ENCODE assay signal across 8 cellular contexts in genomic region chr19:40445006-40445312, GRCh38. TPM values are rescaled to one million over a fixed set of nuclear protein-coding genes. Genes with fewer than 3 reads are reported as not detected.
DNase-seq lines count a peak whose midpoint lies in the region; ATAC-seq and TF ChIP-seq lines count a peak whose summit lies in the region.

No MANE protein-coding gene starts in this region.

- peaks cover 18% of the 10 kb centered on the region for H3K4me1 ChIP-seq in Loucy (ENCODE audit: insufficient read depth, low read length, poor library complexity, severe bottlenecking)

- peak overlapping the region in 57 of 59 donors; percentile 25 to 99 (median 97) for H3K27ac ChIP-seq in dorsolateral prefrontal cortex

- TF ChIP-seq CTCF in BJ (IDR thresholded peaks at IDR 0.05; ENCODE audit: insufficient read depth, low read depth, low read length) (no peak), Loucy (conservative IDR thresholded peaks at IDR 0.05; ENCODE audit: low read length) (no peak), dorsolateral prefrontal cortex (IDR thresholded peaks at IDR 0.05 in 54 of 56, conservative IDR thresholded peaks at IDR 0.05 in 2 of 56; ENCODE audit: low read depth in 1 of 56, partially characterized antibody in 56 of 56) (peak in 1 of 56 donors; percentile 6)

- POLR2A ChIA-PET in BJ (lab: Charles Lee): no interaction called here

- peak overlapping the region; percentile 99 for H3K4me3 Mint-ChIP-seq in natural killer cell treated with Interleukin-12 subunit alpha and Interleukin-12 subunit beta and Interleukin-15 and Interleukin-18, amount 100 ng/mL, for 72 hours

- H3K36me3 Mint-ChIP-seq in natural killer cell treated with Interleukin-12 subunit alpha and Interleukin-12 subunit beta and Interleukin-15 and Interleukin-18, amount 100 ng/mL, for 72 hours: peaks cover 5% of the 10 kb centered on the region

- H2AFZ ChIP-seq in Loucy (ENCODE audit: low read length): peak overlapping the region; percentile 98

- CTCF ChIA-PET in BJ (lab: Yijun Ruan, JAX): interaction anchor here (0.8 kb wide), 1 partner anchor 11 kb away, joined by 5 read pairs; no protein-coding TSS in a partner anchor

- no peak for TF ChIP-seq POLR2A in GM18505 (IDR thresholded peaks at IDR 0.05; ENCODE audit: borderline replicate concordance, extremely low read depth, insufficient read depth, insufficient read length)

- peak overlapping the region; percentile 97 for H3K4me3 ChIP-seq in BJ (ENCODE audit: low read depth, low read length)
- peak overlapping the region; percentile 87 for H3K4me3 ChIP-seq in Loucy (ENCODE audit: low read length, poor library complexity, severe bottlenecking)
- H3K4me3 ChIP-seq in dorsolateral prefrontal cortex: peak overlapping the region; percentile 50 to 94 (median 83)

- H3K4me1 Mint-ChIP-seq in natural killer cell treated with Interleukin-12 subunit alpha and Interleukin-12 subunit beta and Interleukin-15 and Interleukin-18, amount 100 ng/mL, for 72 hours (ENCODE audit: low read depth in 2 of 2): peaks cover 12 to 22% of the 10 kb centered on the region in 2 donors

- peak overlapping the region; percentile 85 to 90 for H3K27ac Mint-ChIP-seq in natural killer cell treated with Interleukin-12 subunit alpha and Interleukin-12 subunit beta and Interleukin-15 and Interleukin-18, amount 100 ng/mL, for 72 hours

- H4K20me1 ChIP-seq in Loucy (ENCODE audit: insufficient read depth, low read length, poor library complexity, severe bottlenecking): peaks cover 19% of the 10 kb centered on the region

- peaks cover 19% of the 10 kb centered on the region for H3K79me2 ChIP-seq in Loucy (ENCODE audit: insufficient read depth, low read length)

- no peaks in the 10 kb centered on the region for H3K27me3 Mint-ChIP-seq in natural killer cell treated with Interleukin-12 subunit alpha and Interleukin-12 subunit beta and Interleukin-15 and Interleukin-18, amount 100 ng/mL, for 72 hours

- DNase-seq in BJ (ENCODE audit: low read depth): no peak
- DNase-seq in dorsolateral prefrontal cortex: no peak
- DNase-seq in natural killer cell treated with Interleukin-12 subunit alpha and Interleukin-12 subunit beta and Interleukin-15 and Interleukin-18, amount 100 ng/mL, for 72 hours (ENCODE audit: low spot score): no peak
- no peak for DNase-seq in stimulated activated CD4-positive, alpha-beta T cell treated with anti-CD3 and anti-CD28 coated beads, Interleukin-4, amount 100 ng/mL, for 4 hours
- no peak for DNase-seq in NCI-H1436 (lab: John Stamatoyannopoulos, UW)

- H3K9me2 ChIP-seq in Loucy (replicated peaks; ENCODE audit: low read depth, low read length): no peaks in the 10 kb centered on the region

- intact Hi-C loops in dorsolateral prefrontal cortex (cut with DNase I): loop anchor here (10.0 kb wide), 2 partner anchors 160 to 1510 kb away; partner anchors contain the start of genes AKT2 (in 1 of the 2) and RABAC1 (in 1 of the 2)

- H3F3A ChIP-seq in Loucy (ENCODE audit: low read depth): no peaks in the 10 kb centered on the region

- no peaks in the 10 kb centered on the region for H3K9me3 ChIP-seq in Loucy (ENCODE audit: insufficient read depth, low read depth, low read length)

- peak overlapping the region; percentile 94 for H3K9ac ChIP-seq in Loucy (ENCODE audit: low read depth, low read length, poor library complexity, severe bottlenecking)

- peaks cover 13% of the 10 kb centered on the region for H3K36me3 ChIP-seq in BJ (ENCODE audit: control insufficient read depth, insufficient read depth, low read length)
- H3K36me3 ChIP-seq in Loucy (ENCODE audit: insufficient read depth, low read length): peaks cover 12% of the 10 kb centered on the region; the same call in 1 of the 2 replicates

- ATAC-seq in natural killer cell treated with Interleukin-12 subunit alpha and Interleukin-12 subunit beta and Interleukin-15 and Interleukin-18, amount 100 ng/mL, for 72 hours: no peak
- no peak for ATAC-seq in GM18505 (IDR thresholded peaks at IDR 0.05; ENCODE audit: unreplicated experiment)
- ATAC-seq in GM18498 (IDR thresholded peaks at IDR 0.05; ENCODE audit: unreplicated experiment): no peak

- H3K4me2 ChIP-seq in Loucy (ENCODE audit: low read depth, low read length, poor library complexity, severe bottlenecking): peak overlapping the region; percentile 96

- H3K9me3 Mint-ChIP-seq in natural killer cell treated with Interleukin-12 subunit alpha and Interleukin-12 subunit beta and Interleukin-15 and Interleukin-18, amount 100 ng/mL, for 72 hours: no peaks in the 10 kb centered on the region

- H3K27me3 ChIP-seq in BJ (ENCODE audit: control insufficient read depth, insufficient read depth, low read length): no peaks in the 10 kb centered on the region
- no peaks in the 10 kb centered on the region for H3K27me3 ChIP-seq in Loucy (ENCODE audit: insufficient read depth, low read length, poor library complexity, severe bottlenecking)
- no peaks in the 10 kb centered on the region for H3K27me3 ChIP-seq in dorsolateral prefrontal cortex

RNA-seq across cellular contexts. Expression of gene SERTAD3, which starts 0.8 kb away (rescaled TPM):
- 20.1 and 22.3 TPM in 2 replicates for polyA plus RNA-seq in BJ (2011; rRNA removed)
- 29.3 and 42.9 TPM in 2 replicates for polyA minus RNA-seq in BJ (2011; rRNA and poly(A)+ RNA removed)
- total RNA-seq in dorsolateral prefrontal cortex: 10 to 100 TPM in 59 of 120 experiments, 1 to 10 TPM in 61; 3.5 to 29.8 (median 9.8) TPM
- total RNA-seq in natural killer cell treated with Interleukin-12 subunit alpha and Interleukin-12 subunit beta and Interleukin-15 and Interleukin-18, amount 100 ng/mL, for 72 hours: 10 to 100 TPM; 12.8 to 13.2 TPM

RNA-seq across cellular contexts. Expression of gene SERTAD1, which starts 19.2 kb away (rescaled TPM):
- polyA plus RNA-seq in BJ (2011; rRNA removed): 14.5 and 21.9 TPM in 2 replicates
- 3.5 and 4.2 TPM in 2 replicates for polyA minus RNA-seq in BJ (2011; rRNA and poly(A)+ RNA removed)
- total RNA-seq in dorsolateral prefrontal cortex: 10 to 100 TPM in 13 of 120 experiments, 1 to 10 TPM in 107; 2.3 to 23.0 (median 5.5) TPM
- total RNA-seq in natural killer cell treated with Interleukin-12 subunit alpha and Interleukin-12 subunit beta and Interleukin-15 and Interleukin-18, amount 100 ng/mL, for 72 hours: 10 to 100 TPM; 11.2 to 21.5 TPM

RNA-seq across cellular contexts. Expression of gene BLVRB, which starts 20.6 kb away (rescaled TPM):
- 41.5 and 71.4 TPM in 2 replicates for polyA plus RNA-seq in BJ (2011; rRNA removed)
- 16.2 and 26.7 TPM in 2 replicates for polyA minus RNA-seq in BJ (2011; rRNA and poly(A)+ RNA removed)
- 10 to 100 TPM; 22.5 to 59.4 (median 36.1) TPM for total RNA-seq in dorsolateral prefrontal cortex
- 1 to 10 TPM; 4.6 to 5.3 TPM for total RNA-seq in natural killer cell treated with Interleukin-12 subunit alpha and Interleukin-12 subunit beta and Interleukin-15 and Interleukin-18, amount 100 ng/mL, for 72 hours

RNA-seq across cellular contexts. Expression of gene SPTBN4, which starts 21.8 kb away (rescaled TPM):
- polyA plus RNA-seq in BJ (2011; rRNA removed): 0.29 and 0.93 TPM in 2 replicates
- 0.10 and 0.43 TPM in 2 replicates for polyA minus RNA-seq in BJ (2011; rRNA and poly(A)+ RNA removed)
- total RNA-seq in dorsolateral prefrontal cortex: 100 to 1,000 TPM in 111 of 120 experiments, 10 to 100 TPM in 9; 43.7 to 217 (median 146) TPM
- total RNA-seq in natural killer cell treated with Interleukin-12 subunit alpha and Interleukin-12 subunit beta and Interleukin-15 and Interleukin-18, amount 100 ng/mL, for 72 hours: not detected

RNA-seq across cellular contexts. Expression of gene PRX, which starts 31.8 kb away (rescaled TPM):
- 1.9 and 2.4 TPM in 2 replicates for polyA plus RNA-seq in BJ (2011; rRNA removed)
- 1.0 and 1.3 TPM in 2 replicates for polyA minus RNA-seq in BJ (2011; rRNA and poly(A)+ RNA removed)
- 10 to 100 TPM in 4 of 120 experiments, 1 to 10 TPM in 116; 1.7 to 19.0 (median 5.1) TPM for total RNA-seq in dorsolateral prefrontal cortex
- total RNA-seq in natural killer cell treated with Interleukin-12 subunit alpha and Interleukin-12 subunit beta and Interleukin-15 and Interleukin-18, amount 100 ng/mL, for 72 hours: under 1 TPM; 0.48 to 0.78 TPM
